10 cellular contexts compared by ENCODE assay signal in the genomic region with DNA sequence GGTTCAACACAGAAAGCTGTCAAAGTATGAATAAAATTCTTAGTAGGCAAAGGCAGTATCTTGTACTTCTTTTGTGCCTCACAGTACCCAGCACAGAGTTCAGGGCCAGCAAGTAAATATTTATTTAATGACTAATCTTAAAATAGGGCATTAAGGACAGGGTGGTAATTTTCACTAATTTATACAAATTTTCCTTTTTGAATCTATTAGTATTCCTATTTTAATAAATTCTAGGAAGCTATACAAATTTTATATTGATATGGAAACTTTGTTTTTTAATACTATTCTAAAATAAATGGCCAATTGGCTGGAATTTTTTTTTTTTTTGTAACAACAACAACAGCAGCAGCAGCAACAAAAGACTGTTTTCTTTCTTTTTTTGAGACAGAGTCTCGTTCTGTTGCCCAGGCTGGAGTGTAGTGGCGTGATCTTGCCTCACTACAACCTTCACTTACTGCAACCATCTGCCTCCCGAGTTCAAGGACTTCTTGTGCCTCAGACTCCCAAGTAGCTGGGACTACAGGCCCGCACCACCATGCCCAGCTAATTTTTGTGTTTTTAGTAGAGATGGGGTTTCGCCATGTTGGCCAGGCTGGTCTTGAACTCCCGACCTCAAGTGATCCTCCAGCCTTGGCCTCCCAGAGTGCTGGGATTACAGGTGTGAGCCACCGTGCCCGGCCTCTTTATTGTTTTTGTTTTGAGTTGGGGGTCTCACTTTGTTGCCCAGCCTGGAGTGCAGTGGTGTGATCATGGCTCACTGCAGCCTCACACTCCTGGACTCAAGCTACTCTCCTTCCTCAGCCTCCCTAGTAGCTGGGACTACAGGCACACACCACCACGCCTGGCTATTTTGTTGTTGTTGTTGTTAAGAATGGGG.
DNase-seq lines count a peak whose midpoint lies in the region; ATAC-seq and TF ChIP-seq lines count a peak whose summit lies in the region.
"Had no signal": no experiment of that assay in that cellular context is flagged by ENCODE, and none has a peak within 500 bp of the region (broad histone marks: within the 10 kb centered on the region; RNA-seq: fewer than 3 reads in every experiment).

No MANE protein-coding gene starts in this region.

- peak overlapping the region; percentile 86 for H3K27ac ChIP-seq in CD4-positive, CD25-positive, alpha-beta regulatory T cell (ENCODE audit: insufficient read depth, low read length, poor library complexity, severe bottlenecking)
- H3K27ac ChIP-seq in RWPE1 (peak overlapping the region; percentile 96), esophagus (ENCODE audit: low read depth in 2 of 2, low read length in 1 of 2) (peak overlapping the region; percentile 65 to 80), prostate gland (peak overlapping the region; percentile 93 to 94)

- no peak for DNase-seq in CD4-positive, CD25-positive, alpha-beta regulatory T cell
- DNase-seq in RWPE1 (ENCODE audit: low spot score) (no peak), prostate gland (ENCODE audit: low spot score) (no peak), iPS-NIHi11 (ENCODE audit: low spot score) (no peak), NCI-H2107 (lab: John Stamatoyannopoulos, UW) (no peak)
- DNase-seq: naive B cell; stimulated activated CD8-positive, alpha-beta memory T cell treated with anti-CD3 and anti-CD28 coated beads, Interleukin-4, amount 100 ng/mL, for 48 hours had no signal

- 87 to 89% methylated on average over 9 of the region's 9 CpGs for WGBS in esophagus, 2 donors
- 85% methylated on average over 9 of the region's 9 CpGs for whole genome bisulfite sequencing in prostate gland

- peaks cover 4% of the 10 kb centered on the region for H3K27me3 Mint-ChIP-seq in CD4-positive, CD25-positive, alpha-beta regulatory T cell
- H3K27me3 Mint-ChIP-seq: naive B cell had no signal

- peaks cover 0 to 1% (median 0%) of the 10 kb centered on the region in 7 donors for H3K9me3 Mint-ChIP-seq in CD4-positive, CD25-positive, alpha-beta regulatory T cell
- H3K9me3 Mint-ChIP-seq: naive B cell had no signal

- H3K4me3 ChIP-seq in CD4-positive, CD25-positive, alpha-beta regulatory T cell (ENCODE audit: low read depth, low read length), result peak overlapping the region; percentile 76
- H3K4me3 ChIP-seq in esophagus (ENCODE audit: low read depth in 1 of 2, low read length in 2 of 2) (no peak overlapping the region), prostate gland (no peak overlapping the region)

- CTCF ChIA-PET in RWPE1 (lab: Yijun Ruan, JAX), result interaction anchor here (0.7 to 1.1 kb wide), 4 partner anchors 12 to 133 kb away, joined by 3 read pairs; a partner anchor contains a TSS

- H3K4me3 Mint-ChIP-seq in CD4-positive, CD25-positive, alpha-beta regulatory T cell, result peak overlapping the region; percentile 73 to 85 (median 82)

- H3K27me3 ChIP-seq in CD4-positive, CD25-positive, alpha-beta regulatory T cell (ENCODE audit: control insufficient read depth, insufficient read depth, low read length), result no peaks in the 10 kb centered on the region
- no peaks in the 10 kb centered on the region for H3K27me3 ChIP-seq in esophagus (ENCODE audit: control insufficient read depth in 1 of 2, insufficient read depth in 2 of 2, low read length in 2 of 2)
- H3K27me3 ChIP-seq in prostate gland (replicated peaks; ENCODE audit: insufficient read depth), result no peaks in the 10 kb centered on the region

- peaks cover 20 to 84% (median 60%) of the 10 kb centered on the region in 4 donors for H3K4me1 Mint-ChIP-seq in CD4-positive, CD25-positive, alpha-beta regulatory T cell

- H3K36me3 ChIP-seq in CD4-positive, CD25-positive, alpha-beta regulatory T cell (ENCODE audit: control insufficient read depth, insufficient read depth, low read length), result peaks cover 5% of the 10 kb centered on the region
- H3K36me3 ChIP-seq in esophagus (ENCODE audit: control insufficient read depth in 2 of 2, insufficient read depth in 2 of 2, low read length in 1 of 2), result peaks cover 0 to 10% of the 10 kb centered on the region in 2 donors
- H3K36me3 ChIP-seq in prostate gland, result no peaks in the 10 kb centered on the region

- peaks cover 9% of the 10 kb centered on the region for H3K36me3 Mint-ChIP-seq in CD4-positive, CD25-positive, alpha-beta regulatory T cell
- H3K36me3 Mint-ChIP-seq: naive B cell had no signal

- no peak for TF ChIP-seq POLR2A in prostate gland (IDR thresholded peaks at IDR 0.05)

- intact Hi-C loops in prostate gland (cut with DNase I), result loop anchor here (5.0 kb wide), 1 partner anchor 84 kb away; a partner anchor contains a TSS

- no peak for ATAC-seq in CD4-positive, CD25-positive, alpha-beta regulatory T cell (ENCODE audit: low read depth in 2 of 2)
- ATAC-seq in HG03457 (IDR thresholded peaks at IDR 0.05; ENCODE audit: unreplicated experiment) (no peak), HG02852 (IDR thresholded peaks at IDR 0.05; ENCODE audit: unreplicated experiment) (no peak)

- H3K9me3 ChIP-seq in CD4-positive, CD25-positive, alpha-beta regulatory T cell (ENCODE audit: control insufficient read depth in 2 of 2, low read length in 2 of 2), result no peaks in the 10 kb centered on the region
- no peaks in the 10 kb centered on the region for H3K9me3 ChIP-seq in esophagus (ENCODE audit: control insufficient read depth in 2 of 2, insufficient read depth in 1 of 2, low read depth in 1 of 2, low read length in 1 of 2)
- no peaks in the 10 kb centered on the region for H3K9me3 ChIP-seq in prostate gland

- H3K4me1 ChIP-seq in CD4-positive, CD25-positive, alpha-beta regulatory T cell (ENCODE audit: control insufficient read depth, insufficient read depth, low read length, poor library complexity, severe bottlenecking), result peaks cover 71% of the 10 kb centered on the region
- H3K4me1 ChIP-seq in esophagus (ENCODE audit: control insufficient read depth in 2 of 2, insufficient read depth in 2 of 2, low read length in 1 of 2), result peaks cover 0 to 14% of the 10 kb centered on the region in 2 donors
- H3K4me1 ChIP-seq in prostate gland (replicated peaks), result peaks cover 11% of the 10 kb centered on the region

- peak overlapping the region; percentile 91 to 98 (median 92) for H3K27ac Mint-ChIP-seq in CD4-positive, CD25-positive, alpha-beta regulatory T cell

- POLR2A ChIA-PET in RWPE1 (lab: Yijun Ruan, JAX; ENCODE audit: low non-redundant PET), result no interaction called here

- no peak for TF ChIP-seq CTCF in RWPE1 (conservative IDR thresholded peaks at IDR 0.05; ENCODE audit: low read depth)
- TF ChIP-seq CTCF in prostate gland (IDR thresholded peaks at IDR 0.05), result no peak
